ENCODE assay signal across 20 cellular contexts in the genomic region with DNA sequence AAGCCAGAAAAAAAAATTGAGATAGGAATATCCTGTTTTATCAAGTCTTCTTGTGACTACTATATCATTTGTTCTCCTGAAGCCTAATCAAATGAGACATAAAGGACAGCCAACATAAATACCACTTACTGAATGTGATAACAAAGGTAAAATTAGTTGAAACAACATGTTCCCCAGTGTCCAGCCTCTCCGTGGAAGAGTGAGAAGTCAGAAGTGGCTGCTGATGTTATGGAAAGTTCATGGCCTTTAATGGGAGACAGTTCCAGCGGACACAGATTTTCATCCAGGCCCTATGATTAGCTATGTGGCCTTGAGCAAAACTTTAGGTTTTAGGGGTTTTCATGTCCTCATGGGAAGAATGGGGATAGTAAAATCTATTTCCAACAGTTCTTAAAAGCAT.
"Had no signal": no experiment of that assay in that cellular context is flagged by ENCODE, and none has a peak within 500 bp of the region (broad histone marks: within the 10 kb centered on the region; RNA-seq: fewer than 3 reads in every experiment).

No MANE protein-coding gene starts in this region.

- H3K4me1 ChIP-seq: SJCRH30 had no signal

- ATAC-seq: SK-N-SH treated with all-trans-retinoic acid at 6 μM for 48 hours had no signal

- H3K9me3 ChIP-seq: MG63, SJCRH30 had no signal

- H3K36me3 ChIP-seq: MG63, SJCRH30 had no signal

- H3K4me3 ChIP-seq: MG63, SJCRH30 had no signal

- DNase-seq: IMR-90, Karpas-422, KG1, MG63, NCI-H1092, NCI-H1105 treated with DMSO at 0.1 percent for 48 hours, NCI-H1417 treated with DMSO at 0.1 percent for 48 hours, NCI-H146, NCI-H1694 treated with DMSO at 0.1 percent for 48 hours, NCI-H1930, NCI-H2081, NCI-H2107, NCI-H2227 treated with DMSO at 0.1 percent for 48 hours, NCI-H524, NCI-H526 treated with DMSO at 0.1 percent for 48 hours, NCI-H748 treated with DMSO at 0.1 percent for 48 hours, RPMI8226, SHP77 treated with DMSO at 0.1 percent for 48 hours, SJCRH30 had no signal

- H3K27me3 ChIP-seq: MG63, SJCRH30 had no signal

- H3K27ac ChIP-seq: SJCRH30 had no signal
